ENCODE assay signal across 21 cellular contexts in genomic region chr16:57845115-57845514, GRCh38. TPM values are rescaled to one million over a fixed set of nuclear protein-coding genes. Genes with fewer than 3 reads are reported as not detected.
DNase-seq lines count a peak whose midpoint lies in the region; ATAC-seq, FAIRE-seq and TF ChIP-seq lines count a peak whose summit lies in the region.
"Had no signal": no experiment of that assay in that cellular context is flagged by ENCODE, and none has a peak within 500 bp of the region (broad histone marks: within the 10 kb centered on the region; RNA-seq: fewer than 3 reads in every experiment).

No MANE protein-coding gene starts in this region.

- no peak for TF ChIP-seq EP300 in H1 (IDR thresholded peaks at IDR 0.05; ENCODE audit: borderline replicate concordance in 1 of 2, low read depth in 2 of 2, low read length in 2 of 2)

- peak overlapping the region; percentile 81; the same call in 1 of the 2 replicates for H3K18ac ChIP-seq in H1 (ENCODE audit: extremely low read depth, low read length)

- CTCF ChIA-PET in A673 (lab: Charles Lee) (no interaction called here), H1 (lab: Charles Lee; ENCODE audit: partially characterized antibody) (interaction anchor here (1.2 to 1.4 kb wide), 2 partner anchors 24 to 27 kb away, joined by 3 to 5 read pairs; no protein-coding TSS in a partner anchor)

- H2AFZ ChIP-seq in OCI-LY3 (ENCODE audit: low read depth, low read length) (no peak overlapping the region), H1 (ENCODE audit: low read length) (no peak overlapping the region)

- peak overlapping the region; percentile 95; the same call in 1 of the 2 replicates for H2BK12ac ChIP-seq in H1 (ENCODE audit: low read depth, low read length)

- WGBS in H1 (ENCODE audit: extremely low coverage in 1 of 2, insufficient coverage in 1 of 2, insufficient read length in 1 of 2, insufficient replicate concordance in 2 of 2, low coverage in 1 of 2, low lambda C conversion rate in 2 of 2, missing lambda C conversion rate in 1 of 2), 2 experiments: 86% methylated on average over 8 of the region's 8 CpGs; no CpG with 5 or more reads in 1 of the 2 experiments

- peak overlapping the region; percentile 77; the same call in 1 of the 2 replicates for H2BK5ac ChIP-seq in H1 (ENCODE audit: low read depth, low read length)

- ATAC-seq in GM18498 (IDR thresholded peaks at IDR 0.05; ENCODE audit: unreplicated experiment) (no peak), HG02970 (IDR thresholded peaks at IDR 0.05; ENCODE audit: low FRiP score, unreplicated experiment) (no peak)

- H3K4me3 ChIP-seq in A673 (ENCODE audit: low read depth, low read length, poor library complexity, severe bottlenecking) (peak overlapping the region; percentile 39), OCI-LY3 (ENCODE audit: low read length) (no peak overlapping the region), H1 (ENCODE audit: extremely low read depth in 1 of 4, insufficient read depth in 2 of 4, low read depth in 3 of 4, low read length in 4 of 4) (no peak overlapping the region), HAP-1 (no peak overlapping the region)
- H3K4me3 ChIP-seq: BLaER1, Peyer's patch had no signal

- intact Hi-C loops in A673 (cut with micrococcal nuclease; ENCODE audit: unreplicated experiment): loop anchor here (5.0 kb wide), 2 partner anchors 88 to 103 kb away; no protein-coding TSS in a partner anchor

- no peak for TF ChIP-seq POLR2A in H1 (IDR thresholded peaks at IDR 0.05; ENCODE audit: control extremely low read depth in 1 of 2, low read depth in 2 of 2, low read length in 2 of 2)

- peak overlapping the region; percentile 73 for H2BK20ac ChIP-seq in H1 (ENCODE audit: low read length)

- in situ Hi-C loops in HAP-1 (cut with MboI; ENCODE audit: low sequenced_read_pairs): no loop called here

- peak overlapping the region; percentile 9 for H2BK120ac ChIP-seq in H1 (replicated peaks; ENCODE audit: low read depth, low read length)

- no peak for TF ChIP-seq CTCF in A673 (conservative IDR thresholded peaks at IDR 0.05; ENCODE audit: low read depth, low read length)
- TF ChIP-seq CTCF in OCI-LY3 (IDR thresholded peaks at IDR 0.05; ENCODE audit: low read depth, low read length): no peak
- no peak for TF ChIP-seq CTCF in H1 (IDR thresholded peaks at IDR 0.05; ENCODE audit: control extremely low read depth in 1 of 3, insufficient read depth in 1 of 3, low read depth in 1 of 3, low read length in 3 of 3)

- H3K36me3 ChIP-seq in A673 (ENCODE audit: insufficient read depth, low read length, poor library complexity, severe bottlenecking) (peaks cover 2% of the 10 kb centered on the region), OCI-LY3 (replicated peaks; ENCODE audit: low read depth, low read length) (no peaks in the 10 kb centered on the region), H1 (ENCODE audit: control insufficient read depth in 2 of 4, insufficient read depth in 4 of 4, low read length in 3 of 4) (no peaks in the 10 kb centered on the region), HAP-1 (replicated peaks) (no peaks in the 10 kb centered on the region)
- H3K36me3 ChIP-seq: BLaER1, Peyer's patch had no signal

- no peak for DNase-seq in A673 (ENCODE audit: low spot score)
- DNase-seq in H1 (ENCODE audit: low read depth in 1 of 2, low spot score in 2 of 2): no peak
- peak; percentile 77 for DNase-seq in mesenteric fat pad (ENCODE audit: low spot score)
- DNase-seq in NCI-H187 (lab: John Stamatoyannopoulos, UW): no peak
- DNase-seq in HAP-1 (ENCODE audit: low spot score in 2 of 2): no peak
- DNase-seq: CD4-positive, CD25-positive, alpha-beta regulatory T cell; IMR-90; MM.1S; NCI-H2029 treated with DMSO at 0.1 percent for 48 hours; NCI-H446 treated with DMSO at 0.1 percent for 48 hours; NCI-H526; OCI-M1; SHP77 treated with DMSO at 0.1 percent for 48 hours had no signal

- H3K4ac ChIP-seq in H1 (replicated peaks; ENCODE audit: insufficient read length, low read depth, low read length): peak overlapping the region; percentile 44

- H3K27ac ChIP-seq in A673 (ENCODE audit: low read depth, low read length, poor library complexity, severe bottlenecking): peak overlapping the region; percentile 100
- no peak overlapping the region for H3K27ac ChIP-seq in OCI-LY3 (ENCODE audit: low read length)
- no peak overlapping the region for H3K27ac ChIP-seq in H1 (ENCODE audit: low read depth, low read length)
- H3K27ac ChIP-seq: BLaER1, Peyer's patch had no signal

- no peaks in the 10 kb centered on the region for H3K23me2 ChIP-seq in H1 (ENCODE audit: low read depth, low read length)

- H3K9me3 ChIP-seq in A673 (ENCODE audit: low read depth, low read length, poor library complexity, severe bottlenecking) (no peaks in the 10 kb centered on the region), OCI-LY3 (ENCODE audit: insufficient read depth, low read length) (no peaks in the 10 kb centered on the region), H1 (ENCODE audit: insufficient read depth in 2 of 2, low read depth in 1 of 2, low read length in 1 of 2) (no peaks in the 10 kb centered on the region), HAP-1 (no peaks in the 10 kb centered on the region)
- H3K9me3 ChIP-seq: BLaER1, Peyer's patch had no signal

- H3K4me1 ChIP-seq in A673 (ENCODE audit: insufficient read depth, low read length, poor library complexity, severe bottlenecking) (peaks cover 77% of the 10 kb centered on the region), OCI-LY3 (ENCODE audit: low read length) (peaks cover 20% of the 10 kb centered on the region), H1 (replicated peaks in 1 of 4; ENCODE audit: control insufficient read depth in 3 of 4, insufficient read depth in 4 of 4, low read length in 3 of 4) (peaks cover 2 to 16% (median 9%) of the 10 kb centered on the region in 4 experiments; a peak in 5 of 7 replicates), HAP-1 (peaks cover 9% of the 10 kb centered on the region)
- H3K4me1 ChIP-seq: Peyer's patch had no signal

- H3K14ac ChIP-seq in H1 (ENCODE audit: insufficient read length): no peak overlapping the region

- no peak overlapping the region for H4K5ac ChIP-seq in H1 (ENCODE audit: insufficient read length, low read depth, low read length)

- H3K9ac ChIP-seq in OCI-LY3 (ENCODE audit: low read length) (no peak overlapping the region), H1 (replicated peaks in 1 of 4; ENCODE audit: extremely low read depth in 1 of 4, low read depth in 3 of 4, low read length in 3 of 4) (no peak overlapping the region)
- H3K9ac ChIP-seq: BLaER1, KMS-11 had no signal

- FAIRE-seq in H1 (lab: Jason Lieb, UNC): no peak
- FAIRE-seq: D721Med, HTR-8/SVneo had no signal

- POLR2A ChIA-PET in A673 (lab: Charles Lee; ENCODE audit: low non-redundant PET): no interaction called here
- POLR2A ChIA-PET in H1 (lab: Charles Lee; ENCODE audit: partially characterized antibody): interaction anchor here (1.5 kb wide), 1 partner anchor 9 kb away, joined by 4 read pairs; no protein-coding TSS in a partner anchor

- H4K20me1 ChIP-seq in OCI-LY3 (ENCODE audit: insufficient read depth, low read length): no peaks in the 10 kb centered on the region
- no peaks in the 10 kb centered on the region for H4K20me1 ChIP-seq in H1 (replicated peaks in 1 of 2; ENCODE audit: control insufficient read depth in 1 of 2, insufficient read depth in 2 of 2, low read length in 2 of 2)
- H4K20me1 ChIP-seq: BLaER1 had no signal

- H4K91ac ChIP-seq in H1 (replicated peaks; ENCODE audit: insufficient read length, low read length): peak overlapping the region; percentile 70

- H3K23ac ChIP-seq in H1 (ENCODE audit: insufficient read length): no peak overlapping the region

- H3K27me3 ChIP-seq in A673 (replicated peaks; ENCODE audit: insufficient read depth, low read depth, low read length, poor library complexity) (no peaks in the 10 kb centered on the region), OCI-LY3 (ENCODE audit: low read depth, low read length) (0 out of 2 replicates have a peak, but pooled peaks cover 3% of the 10 kb centered on the region), H1 (replicated peaks in 1 of 4; ENCODE audit: control insufficient read depth in 3 of 4, extremely low read depth in 1 of 4, insufficient read depth in 3 of 4, low read length in 3 of 4) (0 out of 7 replicates have a peak, but pooled peaks cover 0 to 1% (median 0%) of the 10 kb centered on the region in 4 experiments), HAP-1 (ENCODE audit: low read depth) (no peaks in the 10 kb centered on the region)
- H3K27me3 ChIP-seq: BLaER1, Peyer's patch had no signal

- H3K56ac ChIP-seq in H1 (replicated peaks; ENCODE audit: insufficient read length, low read depth, low read length): no peak overlapping the region

- TF ChIP-seq RAD21 in H1 (IDR thresholded peaks at IDR 0.05 in 1 of 2, conservative IDR thresholded peaks at IDR 0.05 in 1 of 2; ENCODE audit: low read depth in 2 of 2, low read length in 2 of 2): no peak

- H3K4me2 ChIP-seq in OCI-LY3 (ENCODE audit: low read length): peak overlapping the region; percentile 85; the same call in 1 of the 2 replicates
- no peak overlapping the region; a peak in 1 of 4 replicates for H3K4me2 ChIP-seq in H1 (ENCODE audit: insufficient read depth in 1 of 2, low read depth in 2 of 2, low read length in 2 of 2)
- H3K4me2 ChIP-seq: BLaER1 had no signal

- no peaks in the 10 kb centered on the region for H3K79me1 ChIP-seq in H1 (ENCODE audit: low read depth, low read length)

- no TSS peak for BruUV-seq in A673 (replicated peaks; lab: Mats Ljungman, UMichigan)

- peak overlapping the region; percentile 36; the same call in 1 of the 2 replicates for H4K8ac ChIP-seq in H1 (ENCODE audit: extremely low read depth, insufficient read depth, low read length)

- H2BK15ac ChIP-seq in H1 (ENCODE audit: low read length): 0 out of 2 replicates have a peak overlapping the region, but pooled peaks have one; percentile 12

- no peaks in the 10 kb centered on the region for H3K79me2 ChIP-seq in OCI-LY3 (ENCODE audit: low read length)
- H3K79me2 ChIP-seq in H1 (ENCODE audit: control insufficient read depth in 1 of 2, insufficient read depth in 2 of 2, low read length in 2 of 2): no peaks in the 10 kb centered on the region

- peak overlapping the region; percentile 75; the same call in 1 of the 2 replicates for H2AK5ac ChIP-seq in H1 (ENCODE audit: low read depth, low read length)

RNA-seq across cellular contexts. Expression of gene KIFC3, which starts 42.8 kb away (rescaled TPM):
- total RNA-seq in A673 (2021) (198 and 201 TPM in 2 replicates), mesenteric fat pad (62.3 TPM)
- total RNA-seq in H1 (2021; fragmentation: NEBNext Ultra II Directional; extraction: Animal tissue kit (Norgen Biotek cat#: 25700)): 5.3 and 7.1 TPM in 2 replicates
- 2.1 and 3.8 TPM in 2 replicates for polyA plus RNA-seq in H1 (2011; rRNA removed)
- 4.4 TPM for polyA plus RNA-seq in H1 (2011; cell fraction: cytosol; rRNA removed)
- 11.5 TPM for polyA plus RNA-seq in H1 (2011; cell fraction: nucleus; rRNA removed)
- polyA plus RNA-seq in H1 (2012, experiment 1 of 2): 2.1 to 3.7 TPM (median 2.8 TPM) in 4 replicates
- 1.6 TPM for polyA plus RNA-seq in H1 (2012, experiment 2 of 2)
- polyA plus RNA-seq in H1 (2013, experiment 1 of 2): 4.3 TPM
- polyA plus RNA-seq in H1 (2013, experiment 2 of 2): 4.4 TPM
- polyA minus RNA-seq in H1 (2011; rRNA and poly(A)+ RNA removed): 3.3 and 3.9 TPM in 2 replicates
- polyA minus RNA-seq in H1 (2011; cell fraction: cytosol; rRNA and poly(A)+ RNA removed): 4.9 TPM
- polyA minus RNA-seq in H1 (2011; cell fraction: nucleus; rRNA and poly(A)+ RNA removed): 7.5 TPM
- polyA plus RNA-seq: CD4-positive, CD25-positive, alpha-beta regulatory T cell had no signal
